8 cellular contexts compared by ENCODE assay signal in genomic region chr15:59373215-59373614, GRCh38. TPM values are rescaled to one million over a fixed set of nuclear protein-coding genes. Genes with fewer than 3 reads are reported as not detected.
A peak's percentile ranks its signal among the peaks of the same experiment; 100 is the strongest.
DNase-seq lines count a peak whose midpoint lies in the region; ATAC-seq and TF ChIP-seq lines count a peak whose summit lies in the region.

No MANE protein-coding gene starts in this region.

- peak overlapping the region; percentile 89; the same call in 1 of the 2 replicates for H3K27ac ChIP-seq in HEK293 (ENCODE audit: extremely low read depth, low read depth, low read length)

- H3K27me3 Mint-ChIP-seq in activated T-helper 1 cell treated with anti-CD3 and anti-CD28 coated beads, Interleukin-12 subunit alpha, Interleukin-12 subunit beta, Interleukin-2, Interleukin-4 antibody, amounts not matched to agents 30 ng/mL and 10 ng/mL and 1 ng/mL, durations not matched to agents 14 hours and 24 hours and 36 hours (ENCODE audit: insufficient read depth), result peaks cover 32% of the 10 kb centered on the region

- TF ChIP-seq CTCF in HEK293 (tag by site-specific recombination; IDR thresholded peaks at IDR 0.05), result no peak
- no peak for TF ChIP-seq CTCF in GM20000 (IDR thresholded peaks at IDR 0.05; ENCODE audit: extremely low read depth, missing control alignments)

- H3K36me3 ChIP-seq in HEK293 (ENCODE audit: control insufficient read depth in 2 of 2, insufficient read depth in 1 of 2, low read length in 2 of 2), result no peaks in the 10 kb centered on the region

- DNase-seq in activated T-helper 1 cell treated with anti-CD3 and anti-CD28 coated beads, Interleukin-12 subunit alpha, Interleukin-12 subunit beta, Interleukin-2, Interleukin-4 antibody, amounts not matched to agents 30 ng/mL and 10 ng/mL and 1 ng/mL, durations not matched to agents 14 hours and 24 hours and 36 hours (ENCODE audit: low spot score), result no peak
- no peak for DNase-seq in stimulated activated effector memory CD8-positive, alpha-beta T cell treated with anti-CD3 and anti-CD28 coated beads, Interleukin-12 subunit alpha, Interleukin-12 subunit beta, amount 100 ng/mL, for 72 hours (ENCODE audit: low spot score in 2 of 2)
- DNase-seq in DMS79 treated with DMSO at 0.1 percent for 48 hours (lab: John Stamatoyannopoulos, UW) (no peak), GM20000 (ENCODE audit: low spot score) (no peak)

- peak overlapping the region; percentile 96 for H3K4me3 Mint-ChIP-seq in activated T-helper 1 cell treated with anti-CD3 and anti-CD28 coated beads, Interleukin-12 subunit alpha, Interleukin-12 subunit beta, Interleukin-2, Interleukin-4 antibody, amounts not matched to agents 30 ng/mL and 10 ng/mL and 1 ng/mL, durations not matched to agents 14 hours and 24 hours and 36 hours
- peak overlapping the region; percentile 87 for H3K4me3 Mint-ChIP-seq in stimulated activated effector memory CD8-positive, alpha-beta T cell treated with anti-CD3 and anti-CD28 coated beads, Interleukin-12 subunit alpha, Interleukin-12 subunit beta, amount 100 ng/mL, for 72 hours

- no peak for ATAC-seq in stimulated activated effector memory CD8-positive, alpha-beta T cell treated with anti-CD3 and anti-CD28 coated beads, Interleukin-12 subunit alpha, Interleukin-12 subunit beta, amount 100 ng/mL, for 72 hours
- no peak for ATAC-seq in HG03039 (IDR thresholded peaks at IDR 0.05; ENCODE audit: unreplicated experiment)
- no peak for ATAC-seq in GM19455 (IDR thresholded peaks at IDR 0.05; ENCODE audit: unreplicated experiment)

- no peaks in the 10 kb centered on the region for H3K4me1 ChIP-seq in HEK293 (ENCODE audit: control insufficient read depth, insufficient read depth, low read length)

- intact Hi-C loops in activated T-helper 1 cell treated with anti-CD3 and anti-CD28 coated beads, Interleukin-12 subunit alpha, Interleukin-12 subunit beta, Interleukin-2, Interleukin-4 antibody, amounts not matched to agents 30 ng/mL and 10 ng/mL and 1 ng/mL, durations not matched to agents 14 hours and 24 hours and 36 hours (cut with micrococcal nuclease), result loop anchor here (2.0 to 5.0 kb wide), 5 partner anchors 74 to 386 kb away; partner anchors contain the start of gene RNF111

- H3K4me3 ChIP-seq in HEK293 (ENCODE audit: low read depth, low read length) (peak overlapping the region; percentile 82), iPS-18c (ENCODE audit: insufficient read depth, low read depth, low read length) (peak overlapping the region; percentile 97)

- peaks cover 7% of the 10 kb centered on the region for H3K36me3 Mint-ChIP-seq in activated T-helper 1 cell treated with anti-CD3 and anti-CD28 coated beads, Interleukin-12 subunit alpha, Interleukin-12 subunit beta, Interleukin-2, Interleukin-4 antibody, amounts not matched to agents 30 ng/mL and 10 ng/mL and 1 ng/mL, durations not matched to agents 14 hours and 24 hours and 36 hours (ENCODE audit: low read depth)
- peaks cover 6% of the 10 kb centered on the region for H3K36me3 Mint-ChIP-seq in stimulated activated effector memory CD8-positive, alpha-beta T cell treated with anti-CD3 and anti-CD28 coated beads, Interleukin-12 subunit alpha, Interleukin-12 subunit beta, amount 100 ng/mL, for 72 hours

- H3K9me3 ChIP-seq in HEK293 (ENCODE audit: control insufficient read depth, insufficient read depth, low read depth, low read length) (no peaks in the 10 kb centered on the region), iPS-18c (ENCODE audit: control insufficient read depth, insufficient read depth, low read length) (peaks cover 2% of the 10 kb centered on the region)

- no peaks in the 10 kb centered on the region for H3K9me3 Mint-ChIP-seq in activated T-helper 1 cell treated with anti-CD3 and anti-CD28 coated beads, Interleukin-12 subunit alpha, Interleukin-12 subunit beta, Interleukin-2, Interleukin-4 antibody, amounts not matched to agents 30 ng/mL and 10 ng/mL and 1 ng/mL, durations not matched to agents 14 hours and 24 hours and 36 hours
- no peaks in the 10 kb centered on the region for H3K9me3 Mint-ChIP-seq in stimulated activated effector memory CD8-positive, alpha-beta T cell treated with anti-CD3 and anti-CD28 coated beads, Interleukin-12 subunit alpha, Interleukin-12 subunit beta, amount 100 ng/mL, for 72 hours

- CTCF ChIA-PET in HEK293 (lab: Yijun Ruan, JAX), result interaction anchor here (0.9 kb wide), 1 partner anchor 199 kb away, joined by 4 read pairs; no protein-coding TSS in a partner anchor

- H3K27ac Mint-ChIP-seq in activated T-helper 1 cell treated with anti-CD3 and anti-CD28 coated beads, Interleukin-12 subunit alpha, Interleukin-12 subunit beta, Interleukin-2, Interleukin-4 antibody, amounts not matched to agents 30 ng/mL and 10 ng/mL and 1 ng/mL, durations not matched to agents 14 hours and 24 hours and 36 hours, result no peak overlapping the region
- H3K27ac Mint-ChIP-seq in stimulated activated effector memory CD8-positive, alpha-beta T cell treated with anti-CD3 and anti-CD28 coated beads, Interleukin-12 subunit alpha, Interleukin-12 subunit beta, amount 100 ng/mL, for 72 hours, result no peak overlapping the region

- H3K4me1 Mint-ChIP-seq in activated T-helper 1 cell treated with anti-CD3 and anti-CD28 coated beads, Interleukin-12 subunit alpha, Interleukin-12 subunit beta, Interleukin-2, Interleukin-4 antibody, amounts not matched to agents 30 ng/mL and 10 ng/mL and 1 ng/mL, durations not matched to agents 14 hours and 24 hours and 36 hours (ENCODE audit: low read depth), result peaks cover 42% of the 10 kb centered on the region
- peaks cover 15% of the 10 kb centered on the region for H3K4me1 Mint-ChIP-seq in stimulated activated effector memory CD8-positive, alpha-beta T cell treated with anti-CD3 and anti-CD28 coated beads, Interleukin-12 subunit alpha, Interleukin-12 subunit beta, amount 100 ng/mL, for 72 hours

- POLR2A ChIA-PET in HEK293 (lab: Yijun Ruan, JAX), result interaction anchor here (0.6 to 1.0 kb wide), 11 partner anchors 10 to 139 kb away, joined by 3 to 7 read pairs (median 3); partner anchors contain the start of gene FAM81A

TF ChIP-seq in HEK293, 187 proteins besides CTCF, POLR2A, EP300 and RAD21:
- TF ChIP-seq ZNF366 (tag by site-specific recombination; conservative IDR thresholded peaks at IDR 0.05), result 0 out of 2 replicates have a peak, but pooled peaks have one; percentile 31
- peak; percentile 81; the same call in 1 of the 2 replicates for TF ChIP-seq PRDM1 (tag by site-specific recombination; IDR thresholded peaks at IDR 0.05)
- TF ChIP-seq ZNF266 (tag by site-specific recombination; IDR thresholded peaks at IDR 0.05; ENCODE audit: low read depth), result no peak

RNA-seq across cellular contexts. Expression of gene MYO1E, which starts 0.5 kb away (rescaled TPM):
- total RNA-seq in activated T-helper 1 cell treated with anti-CD3 and anti-CD28 coated beads, Interleukin-12 subunit alpha, Interleukin-12 subunit beta, Interleukin-2, Interleukin-4 antibody, amounts not matched to agents 30 ng/mL and 10 ng/mL and 1 ng/mL, durations not matched to agents 14 hours and 24 hours and 36 hours, result 33.3 and 33.6 TPM in 2 replicates
